In the genomic region with DNA sequence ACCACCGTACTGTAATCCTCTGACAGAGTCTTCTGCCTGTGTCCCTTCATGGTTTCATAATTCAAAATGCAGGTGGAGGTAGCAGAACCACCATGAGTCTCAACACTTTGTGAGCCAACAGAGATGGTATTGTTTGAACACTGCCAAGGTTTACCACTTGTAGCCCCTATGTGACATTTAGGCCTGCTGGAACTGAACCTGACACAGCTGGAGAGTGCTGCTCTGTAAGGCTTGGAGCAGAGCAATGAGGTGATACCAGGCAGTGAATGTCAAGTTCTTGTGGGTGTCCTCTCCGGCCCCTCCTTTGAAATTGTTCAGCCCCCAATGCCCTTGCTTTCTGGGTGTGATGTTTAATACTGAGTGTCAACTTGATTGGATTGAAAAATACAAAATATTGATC, we compare ENCODE assay signal across 27 cellular contexts.
"Had no signal": no experiment of that assay in that cellular context is flagged by ENCODE, and none has a peak within 500 bp of the region (broad histone marks: within the 10 kb centered on the region; RNA-seq: fewer than 3 reads in every experiment).

No MANE protein-coding gene starts in this region.

- H3K4me1 ChIP-seq: ascending aorta, SJCRH30 had no signal

- H3K4me3 ChIP-seq: ascending aorta, cardiac muscle cell, SJCRH30, SK-N-MC had no signal

- H3K27ac Mint-ChIP-seq: activated CD8-positive, alpha-beta T cell treated with anti-CD3 and anti-CD28 coated beads for 36 hours; activated naive CD8-positive, alpha-beta T cell; activated T-cell treated with anti-CD3 and anti-CD28 coated beads, Interleukin-2, amount 50 U/mL, for 72 hours; activated T-helper 2 cell treated with anti-CD3 and anti-CD28 coated beads, Interferon-gamma antibody, Interleukin-2, Interleukin-4, amounts not matched to agents 10 μg/mL and 5 μg/mL and 100 μg/mL, durations not matched to agents 14 hours and 24 hours and 36 hours; IgD-negative memory B cell; T-helper 1 cell treated with Interleukin-12 subunit alpha and Interleukin-12 subunit beta and Interleukin-4 antibody, amounts not matched to agents 30 μg/mL and 1 μg/mL, for 36 hours; T-helper 2 cell treated with Interferon-gamma antibody and Interleukin-4, amounts not matched to agents 5 μg/mL and 100 μg/mL, for 36 hours had no signal

- DNase-seq: activated CD4-positive, alpha-beta T cell treated with anti-CD3 and anti-CD28 coated beads, Interleukin-2, amount 50 U/mL, for 4 hours; activated CD8-positive, alpha-beta T cell treated with anti-CD3 and anti-CD28 coated beads for 36 hours; activated gamma-delta T cell; activated naive CD4-positive, alpha-beta T cell treated with Interleukin-2 at 50 U/mL for 16 hours; activated T-cell treated with anti-CD3 and anti-CD28 coated beads, Interleukin-2, amount 50 U/mL, for 1 hour; activated T-cell treated with anti-CD3 and anti-CD28 coated beads, Interleukin-2, amount 50 U/mL, for 72 hours; amygdala; Karpas-422; MV-4-11; NCI-H1092; NCI-H1436 treated with DMSO at 0.1 percent for 48 hours; NCI-H1694 treated with DMSO at 0.1 percent for 48 hours; NCI-H2029; NCI-H345; NCI-H524 treated with DMSO at 0.1 percent for 48 hours; OCI-M1; SHP77; SJCRH30 had no signal

- H3K27me3 Mint-ChIP-seq: activated CD8-positive, alpha-beta T cell treated with anti-CD3 and anti-CD28 coated beads for 36 hours; activated naive CD8-positive, alpha-beta T cell; central memory CD8-positive, alpha-beta T cell; IgD-negative memory B cell had no signal

- H3K9me3 Mint-ChIP-seq: activated CD8-positive, alpha-beta T cell treated with anti-CD3 and anti-CD28 coated beads for 36 hours; activated T-helper 2 cell treated with anti-CD3 and anti-CD28 coated beads, Interferon-gamma antibody, Interleukin-2, Interleukin-4, amounts not matched to agents 10 μg/mL and 5 μg/mL and 100 μg/mL, durations not matched to agents 14 hours and 24 hours and 36 hours; central memory CD8-positive, alpha-beta T cell; T-helper 1 cell treated with Interleukin-12 subunit alpha and Interleukin-12 subunit beta and Interleukin-4 antibody, amounts not matched to agents 30 μg/mL and 1 μg/mL, for 36 hours; T-helper 2 cell treated with Interferon-gamma antibody and Interleukin-4, amounts not matched to agents 5 μg/mL and 100 μg/mL, for 36 hours had no signal

- H3K36me3 Mint-ChIP-seq: activated naive CD8-positive, alpha-beta T cell; IgD-negative memory B cell had no signal

- H3K4me1 Mint-ChIP-seq: central memory CD8-positive, alpha-beta T cell; IgD-negative memory B cell had no signal

- H3K27me3 ChIP-seq: ascending aorta, cardiac muscle cell, SJCRH30 had no signal

- H3K27ac ChIP-seq: ascending aorta, cardiac muscle cell, SJCRH30, SK-N-MC had no signal

- H3K36me3 ChIP-seq: ascending aorta, cardiac muscle cell, SJCRH30 had no signal

- ATAC-seq: activated CD8-positive, alpha-beta T cell treated with anti-CD3 and anti-CD28 coated beads for 36 hours had no signal

- H3K4me3 Mint-ChIP-seq: activated CD8-positive, alpha-beta T cell treated with anti-CD3 and anti-CD28 coated beads for 36 hours; activated naive CD8-positive, alpha-beta T cell; activated T-cell treated with anti-CD3 and anti-CD28 coated beads, Interleukin-2, amount 50 U/mL, for 72 hours; central memory CD8-positive, alpha-beta T cell; IgD-negative memory B cell; T-helper 1 cell treated with Interleukin-12 subunit alpha and Interleukin-12 subunit beta and Interleukin-4 antibody, amounts not matched to agents 30 μg/mL and 1 μg/mL, for 36 hours; T-helper 2 cell treated with Interferon-gamma antibody and Interleukin-4, amounts not matched to agents 5 μg/mL and 100 μg/mL, for 36 hours had no signal

- H3K9me3 ChIP-seq: ascending aorta, SJCRH30 had no signal
